9 cellular contexts compared by ENCODE assay signal in genomic region chr9:13427587-13427986, GRCh38.
DNase-seq lines count a peak whose midpoint lies in the region; ATAC-seq and TF ChIP-seq lines count a peak whose summit lies in the region.
"Had no signal": no experiment of that assay in that cellular context is flagged by ENCODE, and none has a peak within 500 bp of the region (broad histone marks: within the 10 kb centered on the region; RNA-seq: fewer than 3 reads in every experiment).

No MANE protein-coding gene starts in this region.

- H3K9me3 ChIP-seq in NT2/D1 (ENCODE audit: insufficient read depth, low read length) (no peaks in the 10 kb centered on the region), endodermal cell (ENCODE audit: control insufficient read depth, low read length) (no peaks in the 10 kb centered on the region), mucosa of descending colon (no peaks in the 10 kb centered on the region)

- peaks cover 25% of the 10 kb centered on the region for H3K4me1 Mint-ChIP-seq in endodermal cell

- ATAC-seq in mucosa of descending colon (no peak), GM18861 (IDR thresholded peaks at IDR 0.05; ENCODE audit: unreplicated experiment) (no peak)

- no peaks in the 10 kb centered on the region for H3K27me3 Mint-ChIP-seq in endodermal cell (ENCODE audit: insufficient read depth)

- H3K4me3 Mint-ChIP-seq in endodermal cell, result no peak overlapping the region

- H3K9ac ChIP-seq in NT2/D1 (ENCODE audit: insufficient read length, low read depth) (no peak overlapping the region), endodermal cell (ENCODE audit: extremely low read depth, low read length, poor library complexity, severe bottlenecking) (no peak overlapping the region)

- intact Hi-C loops in mucosa of descending colon (cut with DNase I, micrococcal nuclease), result loop anchor here (5.0 to 10.0 kb wide), 2 partner anchors 73 to 925 kb away; no protein-coding TSS in a partner anchor

- H3K36me3 Mint-ChIP-seq in endodermal cell (ENCODE audit: low read depth), result no peaks in the 10 kb centered on the region

- H3K36me3 ChIP-seq in NT2/D1 (ENCODE audit: insufficient read depth, insufficient read length, low read length) (no peaks in the 10 kb centered on the region), endodermal cell (ENCODE audit: control insufficient read depth, insufficient read depth, low read length) (no peaks in the 10 kb centered on the region), mucosa of descending colon (ENCODE audit: low read depth) (no peaks in the 10 kb centered on the region)

- H3K27me3 ChIP-seq in NT2/D1 (ENCODE audit: insufficient read depth, insufficient read length) (no peaks in the 10 kb centered on the region), endodermal cell (ENCODE audit: control insufficient read depth, insufficient read depth, low read length, poor library complexity, severe bottlenecking) (no peaks in the 10 kb centered on the region)

- H3K4me3 ChIP-seq in NT2/D1 (ENCODE audit: insufficient read length, low read depth) (no peak overlapping the region), endodermal cell (ENCODE audit: low read length) (no peak overlapping the region), mucosa of descending colon (no peak overlapping the region)

- no peak overlapping the region for H3K27ac Mint-ChIP-seq in endodermal cell

- peaks cover 2% of the 10 kb centered on the region for H3K4me1 ChIP-seq in NT2/D1 (ENCODE audit: insufficient read depth, insufficient read length)
- H3K4me1 ChIP-seq in endodermal cell (ENCODE audit: control insufficient read depth, insufficient read depth, low read length), result peaks cover 4% of the 10 kb centered on the region
- H3K4me1 ChIP-seq in mucosa of descending colon (ENCODE audit: low read depth), result no peaks in the 10 kb centered on the region

- TF ChIP-seq CTCF in endodermal cell (conservative IDR thresholded peaks at IDR 0.05) (peak; percentile 95), mucosa of descending colon (IDR thresholded peaks at IDR 0.05) (peak; percentile 40)

- DNase-seq in COLO668 (lab: John Stamatoyannopoulos, UW; ENCODE audit: unreplicated experiment) (peak; percentile 30), HPDE6-E6E7 (ENCODE audit: extremely low spot score) (peak; percentile 13), NT2/D1 (ENCODE audit: low read depth, low spot score) (peak; percentile 49), endodermal cell (no peak), mucosa of descending colon (peak in 1 of 3 donors; percentile 42), activated gamma-delta T cell (lab: John Stamatoyannopoulos, UW) (no peak), HK-2 (ENCODE audit: unreplicated experiment) (no peak)
- DNase-seq: left cardiac atrium had no signal

- WGBS in endodermal cell (ENCODE audit: insufficient coverage in 1 of 2, insufficient read length in 1 of 2), 2 experiments, result no CpG with 5 or more reads among the region's 3 CpGs

- H3K9me3 Mint-ChIP-seq in endodermal cell, result no peaks in the 10 kb centered on the region

- H3K27ac ChIP-seq in endodermal cell (ENCODE audit: low read depth, low read length), result no peak overlapping the region

Comparison
In these comparisons a context has a peak if more than half of its experiments do, and no peak if none do; other contexts are left out.
1. DNase-seq: peak in COLO668 (single experiment), HPDE6-E6E7 (single experiment) and NT2/D1 (single experiment); none in endodermal cell (single experiment), activated gamma-delta T cell (single experiment) and HK-2 (single experiment).